In genomic region chr4:93359609-93360008, GRCh38 we compare ENCODE assay signal across 27 cellular contexts.
DNase-seq lines count a peak whose midpoint lies in the region; ATAC-seq, FAIRE-seq and TF ChIP-seq lines count a peak whose summit lies in the region.
"Had no signal": no experiment of that assay in that cellular context is flagged by ENCODE, and none has a peak within 500 bp of the region (broad histone marks: within the 10 kb centered on the region; RNA-seq: fewer than 3 reads in every experiment).

No MANE protein-coding gene starts in this region.

- peaks cover 4% of the 10 kb centered on the region for H3K27me3 Mint-ChIP-seq in GM23338 (ENCODE audit: insufficient read depth, low read depth, poor library complexity)
- H3K27me3 Mint-ChIP-seq: B cell had no signal

- H4K8ac ChIP-seq in H1 (ENCODE audit: extremely low read depth, insufficient read depth, low read length) (no peak overlapping the region), mesenchymal stem cell (ENCODE audit: low read length) (no peak overlapping the region)

- no peak overlapping the region for H3K27ac Mint-ChIP-seq in GM23338
- H3K27ac Mint-ChIP-seq: B cell; CD8-positive, alpha-beta T cell had no signal

- H3K14ac ChIP-seq in H1 (ENCODE audit: insufficient read length), result no peak overlapping the region
- H3K14ac ChIP-seq in mesenchymal stem cell (ENCODE audit: low read length in 2 of 2), result no peak overlapping the region

- no peak overlapping the region for H3K56ac ChIP-seq in H1 (replicated peaks; ENCODE audit: insufficient read length, low read depth, low read length)

- DNase-seq in NCI-H146 (lab: John Stamatoyannopoulos, UW) (peak; percentile 8), NCI-H146 treated with DMSO at 0.1 percent for 48 hours (lab: John Stamatoyannopoulos, UW; ENCODE audit: unreplicated experiment) (no peak), GM23338 (ENCODE audit: low spot score) (no peak), NCI-H526 (lab: John Stamatoyannopoulos, UW) (peak; percentile 26 to 74), H1 (ENCODE audit: low read depth in 1 of 2, low spot score in 2 of 2) (no peak), mesenchymal stem cell (no peak)
- DNase-seq: CD8-positive, alpha-beta T cell; DMS 273 treated with DMSO at 0.1 percent for 48 hours; GOT3; HCEC 1CT; IMR-90; KG1; MM.1S; NCI-H1417 treated with DMSO at 0.1 percent for 48 hours; NCI-H187 treated with DMSO at 0.1 percent for 48 hours; NCI-H2171; NCI-H226; NCI-H524; SIG-M5 had no signal

- no peaks in the 10 kb centered on the region for H3F3A ChIP-seq in GM23338 (replicated peaks; ENCODE audit: low read depth)

- H3K4me2 ChIP-seq in GM23338 (no peak overlapping the region), H1 (ENCODE audit: insufficient read depth in 1 of 2, low read depth in 2 of 2, low read length in 2 of 2) (no peak overlapping the region), mesenchymal stem cell (ENCODE audit: low read length, poor library complexity, severe bottlenecking) (no peak overlapping the region)

- H3K36me3 ChIP-seq in GM23338 (ENCODE audit: insufficient read depth), result no peaks in the 10 kb centered on the region
- H3K36me3 ChIP-seq in H1 (ENCODE audit: control insufficient read depth in 2 of 4, insufficient read depth in 4 of 4, low read length in 3 of 4), result no peaks in the 10 kb centered on the region
- H3K36me3 ChIP-seq in mesenchymal stem cell (ENCODE audit: control insufficient read depth in 1 of 2, insufficient read depth in 2 of 2, low read depth in 1 of 2, low read length in 2 of 2), result no peaks in the 10 kb centered on the region

- no peaks in the 10 kb centered on the region for H3K9me3 Mint-ChIP-seq in GM23338

- TF ChIP-seq POLR2A in H1 (IDR thresholded peaks at IDR 0.05; ENCODE audit: control extremely low read depth in 1 of 2, low read depth in 2 of 2, low read length in 2 of 2), result no peak

- H3K18ac ChIP-seq in H1 (ENCODE audit: extremely low read depth, low read length) (no peak overlapping the region), mesenchymal stem cell (ENCODE audit: low read depth in 1 of 2, low read length in 2 of 2) (no peak overlapping the region)

- POLR2A ChIA-PET in H1 (lab: Charles Lee; ENCODE audit: partially characterized antibody), result interaction anchor here (1.3 kb wide), 1 partner anchor 10 kb away, joined by 4 read pairs; no protein-coding TSS in a partner anchor

- H2BK120ac ChIP-seq in H1 (replicated peaks; ENCODE audit: low read depth, low read length), result no peak overlapping the region
- H2BK120ac ChIP-seq in mesenchymal stem cell (ENCODE audit: low read depth, low read length), result no peak overlapping the region

- H3K9ac ChIP-seq in H1 (replicated peaks in 1 of 4; ENCODE audit: extremely low read depth in 1 of 4, low read depth in 3 of 4, low read length in 3 of 4), result no peak overlapping the region
- no peak overlapping the region for H3K9ac ChIP-seq in mesenchymal stem cell (ENCODE audit: low read length)

- H3K27me3 ChIP-seq in GM23338 (ENCODE audit: insufficient read depth) (0 out of 2 replicates have a peak, but pooled peaks cover under 1% of the 10 kb centered on the region), H1 (replicated peaks in 1 of 4; ENCODE audit: control insufficient read depth in 3 of 4, extremely low read depth in 1 of 4, insufficient read depth in 3 of 4, low read length in 3 of 4) (no peaks in the 10 kb centered on the region), mesenchymal stem cell (ENCODE audit: control insufficient read depth in 1 of 2, insufficient read depth in 1 of 2, low read length in 2 of 2) (no peaks in the 10 kb centered on the region)

- H3K23ac ChIP-seq in H1 (ENCODE audit: insufficient read length) (no peak overlapping the region), mesenchymal stem cell (ENCODE audit: low read length in 2 of 2) (no peak overlapping the region)

- no peak overlapping the region for H2BK20ac ChIP-seq in H1 (ENCODE audit: low read length)

- no peak for TF ChIP-seq RAD21 in H1 (IDR thresholded peaks at IDR 0.05 in 1 of 2, conservative IDR thresholded peaks at IDR 0.05 in 1 of 2; ENCODE audit: low read depth in 2 of 2, low read length in 2 of 2)

- H2AK5ac ChIP-seq in H1 (ENCODE audit: low read depth, low read length) (no peak overlapping the region), mesenchymal stem cell (ENCODE audit: low read length, severe bottlenecking) (no peak overlapping the region)

- no peak overlapping the region for H2AFZ ChIP-seq in GM23338
- no peak overlapping the region for H2AFZ ChIP-seq in H1 (ENCODE audit: low read length)
- H2AFZ ChIP-seq in mesenchymal stem cell (ENCODE audit: low read depth, low read length), result no peak overlapping the region

- WGBS in H1 (ENCODE audit: extremely low coverage in 1 of 2, insufficient coverage in 1 of 2, insufficient read length in 1 of 2, insufficient replicate concordance in 2 of 2, low coverage in 1 of 2, low lambda C conversion rate in 2 of 2, missing lambda C conversion rate in 1 of 2), 2 experiments, result 79% methylated on average over 3 of the region's 3 CpGs; no CpG with 5 or more reads in 1 of the 2 experiments
- 84% methylated on average over 3 of the region's 3 CpGs for WGBS in mesenchymal stem cell

- no peak overlapping the region for H2BK5ac ChIP-seq in H1 (ENCODE audit: low read depth, low read length)
- H2BK5ac ChIP-seq in mesenchymal stem cell (ENCODE audit: low read depth, low read length, poor library complexity, severe bottlenecking), result no peak overlapping the region

- H4K91ac ChIP-seq in H1 (replicated peaks; ENCODE audit: insufficient read length, low read length) (no peak overlapping the region), mesenchymal stem cell (ENCODE audit: low read length) (no peak overlapping the region)

- H3K4me3 Mint-ChIP-seq in GM23338, result no peak overlapping the region
- H3K4me3 Mint-ChIP-seq: B cell; CD8-positive, alpha-beta T cell had no signal

- H3K27ac ChIP-seq in GM23338 (ENCODE audit: low read depth) (no peak overlapping the region), H1 (ENCODE audit: low read depth, low read length) (no peak overlapping the region), mesenchymal stem cell (ENCODE audit: low read length, poor library complexity, severe bottlenecking) (no peak overlapping the region)
- H3K27ac ChIP-seq: 22Rv1, C4-2B, SK-N-MC had no signal

- H3K4ac ChIP-seq in H1 (replicated peaks; ENCODE audit: insufficient read length, low read depth, low read length) (no peak overlapping the region), mesenchymal stem cell (ENCODE audit: low read depth in 1 of 2, low read length in 2 of 2) (no peak overlapping the region)

- H4K5ac ChIP-seq in H1 (ENCODE audit: insufficient read length, low read depth, low read length), result no peak overlapping the region

- H3K79me2 ChIP-seq in GM23338 (replicated peaks; ENCODE audit: insufficient read depth), result no peaks in the 10 kb centered on the region
- H3K79me2 ChIP-seq in H1 (ENCODE audit: control insufficient read depth in 1 of 2, insufficient read depth in 2 of 2, low read length in 2 of 2), result no peaks in the 10 kb centered on the region

- no peak overlapping the region for H2BK12ac ChIP-seq in H1 (ENCODE audit: low read depth, low read length)
- no peak overlapping the region for H2BK12ac ChIP-seq in mesenchymal stem cell (ENCODE audit: low read length in 2 of 2)

- H3K36me3 Mint-ChIP-seq in GM23338 (ENCODE audit: low read depth), result no peaks in the 10 kb centered on the region
- H3K36me3 Mint-ChIP-seq: CD8-positive, alpha-beta T cell had no signal

- ATAC-seq in GM23338, result peak; percentile 61
- no peak for ATAC-seq in HG02981 (IDR thresholded peaks at IDR 0.05; ENCODE audit: unreplicated experiment)
- no peak for ATAC-seq in HG03039 (IDR thresholded peaks at IDR 0.05; ENCODE audit: unreplicated experiment)
- ATAC-seq: CD8-positive, alpha-beta T cell had no signal

- H4K20me1 ChIP-seq in GM23338 (replicated peaks; ENCODE audit: insufficient read depth) (no peaks in the 10 kb centered on the region), H1 (replicated peaks in 1 of 2; ENCODE audit: control insufficient read depth in 1 of 2, insufficient read depth in 2 of 2, low read length in 2 of 2) (no peaks in the 10 kb centered on the region)

- CTCF ChIA-PET in H1 (lab: Charles Lee; ENCODE audit: partially characterized antibody), result no interaction called here

- H3K23me2 ChIP-seq in H1 (ENCODE audit: low read depth, low read length), result no peaks in the 10 kb centered on the region

- no peaks in the 10 kb centered on the region for H3K9me2 ChIP-seq in GM23338 (ENCODE audit: insufficient read depth)

- FAIRE-seq in H1 (lab: Jason Lieb, UNC), result peak; percentile 36
- FAIRE-seq: GM18507, RCC 7860 had no signal

- no peaks in the 10 kb centered on the region; the same call in 1 of the 2 replicates for H3K79me1 ChIP-seq in H1 (ENCODE audit: low read depth, low read length)
- no peaks in the 10 kb centered on the region for H3K79me1 ChIP-seq in mesenchymal stem cell (replicated peaks; ENCODE audit: low read length, poor library complexity, severe bottlenecking)

- TF ChIP-seq CTCF in GM23338 (conservative IDR thresholded peaks at IDR 0.05; ENCODE audit: low read depth in 2 of 2) (no peak), H1 (IDR thresholded peaks at IDR 0.05; ENCODE audit: control extremely low read depth in 1 of 3, insufficient read depth in 1 of 3, low read depth in 1 of 3, low read length in 3 of 3) (no peak)

- H3K9me3 ChIP-seq in H1 (ENCODE audit: insufficient read depth in 2 of 2, low read depth in 1 of 2, low read length in 1 of 2) (no peaks in the 10 kb centered on the region), mesenchymal stem cell (ENCODE audit: control insufficient read depth, low read length) (no peaks in the 10 kb centered on the region)

- H3K4me1 Mint-ChIP-seq in GM23338, result peaks cover 29% of the 10 kb centered on the region
- H3K4me1 Mint-ChIP-seq: B cell had no signal

- H2BK15ac ChIP-seq in H1 (ENCODE audit: low read length) (no peak overlapping the region), mesenchymal stem cell (ENCODE audit: low read depth, poor library complexity, severe bottlenecking) (no peak overlapping the region)

- H3K4me3 ChIP-seq in GM23338, result no peak overlapping the region
- no peak overlapping the region for H3K4me3 ChIP-seq in H1 (ENCODE audit: extremely low read depth in 1 of 4, insufficient read depth in 2 of 4, low read depth in 3 of 4, low read length in 4 of 4)
- no peak overlapping the region for H3K4me3 ChIP-seq in mesenchymal stem cell (ENCODE audit: insufficient read depth in 1 of 2, low read depth in 1 of 2, low read length in 2 of 2)
- H3K4me3 ChIP-seq: SK-N-MC had no signal

- H3K4me1 ChIP-seq in GM23338 (ENCODE audit: insufficient read depth) (peaks cover 6% of the 10 kb centered on the region), H1 (replicated peaks in 1 of 4; ENCODE audit: control insufficient read depth in 3 of 4, insufficient read depth in 4 of 4, low read length in 3 of 4) (peaks cover 0 to 4% (median under 1%) of the 10 kb centered on the region in 4 experiments; a peak in 2 of 7 replicates), mesenchymal stem cell (ENCODE audit: control insufficient read depth, insufficient read depth, low read depth, low read length) (no peaks in the 10 kb centered on the region)

- no peak for TF ChIP-seq EP300 in H1 (IDR thresholded peaks at IDR 0.05; ENCODE audit: borderline replicate concordance in 1 of 2, low read depth in 2 of 2, low read length in 2 of 2)

TF ChIP-seq in GM23338, 12 proteins besides CTCF, POLR2A, EP300 and RAD21 (continues in another document):
- TF ChIP-seq NANOG (IDR thresholded peaks at IDR 0.05; ENCODE audit: borderline replicate concordance), result no peak

TF ChIP-seq in H1, 55 proteins besides CTCF, POLR2A, EP300 and RAD21 (continues in another document):
- no peak for TF ChIP-seq SRF (IDR thresholded peaks at IDR 0.05; ENCODE audit: low read depth, low read length)

Comparison
In these comparisons a context has a peak if more than half of its experiments do, and no peak if none do; other contexts are left out.
1. DNase-seq: peak in NCI-H146 (single experiment) and NCI-H526 (2 of 2); none in NCI-H146 treated with DMSO at 0.1 percent for 48 hours (single experiment), GM23338 (single experiment), H1 (0 of 2) and mesenchymal stem cell (single experiment).